8 cellular contexts compared by ENCODE assay signal in the genomic region with DNA sequence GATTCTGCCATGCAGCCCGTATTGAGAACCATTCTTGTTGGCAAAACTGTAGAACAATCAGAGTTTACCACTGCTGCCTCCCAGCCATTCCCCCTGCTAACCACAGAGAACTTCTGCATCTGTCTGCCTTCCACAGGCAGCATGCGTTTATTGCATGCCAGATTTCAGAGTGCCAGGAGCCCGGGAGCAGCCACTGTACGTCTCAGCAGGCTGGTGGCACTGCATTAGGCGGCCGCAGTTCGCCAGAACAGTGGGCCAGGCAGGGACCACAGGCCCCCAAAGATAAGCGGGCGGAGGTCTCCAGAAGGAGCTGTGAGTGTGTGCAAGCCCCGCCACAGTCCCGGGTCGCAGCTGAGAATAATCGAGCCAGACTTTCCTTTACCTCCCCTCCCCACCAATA. TPM values are rescaled to one million over a fixed set of nuclear protein-coding genes. Genes with fewer than 3 reads are reported as not detected.
DNase-seq lines count a peak whose midpoint lies in the region; ATAC-seq and TF ChIP-seq lines count a peak whose summit lies in the region.

No MANE protein-coding gene starts in this region.

- H3K9me3 Mint-ChIP-seq in activated T-helper 2 cell treated with anti-CD3 and anti-CD28 coated beads, Interferon-gamma antibody, Interleukin-2, Interleukin-4, amounts not matched to agents 10 μg/mL and 5 μg/mL and 100 μg/mL, durations not matched to agents 14 hours and 24 hours and 36 hours: no peaks in the 10 kb centered on the region

- peak overlapping the region; percentile 80; the same call in 1 of the 2 replicates for H2AFZ ChIP-seq in Karpas-422 (ENCODE audit: low read length)

- H3K79me2 ChIP-seq in Karpas-422 (ENCODE audit: low read length): no peaks in the 10 kb centered on the region

- no peak overlapping the region for H3K4me2 ChIP-seq in Karpas-422 (ENCODE audit: low read depth, low read length, poor library complexity, severe bottlenecking)

- peak; percentile 78 for ATAC-seq in left lung
- ATAC-seq in HG03135 (IDR thresholded peaks at IDR 0.05; ENCODE audit: unreplicated experiment): no peak
- no peak for ATAC-seq in GM18907 (IDR thresholded peaks at IDR 0.05; ENCODE audit: unreplicated experiment)

- intact Hi-C loops in activated T-helper 2 cell treated with anti-CD3 and anti-CD28 coated beads, Interferon-gamma antibody, Interleukin-2, Interleukin-4, amounts not matched to agents 10 μg/mL and 5 μg/mL and 100 μg/mL, durations not matched to agents 14 hours and 24 hours and 36 hours (cut with micrococcal nuclease): loop anchor here (1.0 kb wide), 2 partner anchors 72 to 79 kb away; no protein-coding TSS in a partner anchor
- intact Hi-C loops in left lung (cut with DNase I): loop anchor here in 1 of 2 donors (10.0 kb wide), 1 partner anchor 67 kb away; no protein-coding TSS in a partner anchor

- no peaks in the 10 kb centered on the region for H4K20me1 ChIP-seq in Karpas-422 (ENCODE audit: insufficient read depth, low read depth, low read length)

- peaks cover 11% of the 10 kb centered on the region for H3K4me1 Mint-ChIP-seq in activated T-helper 2 cell treated with anti-CD3 and anti-CD28 coated beads, Interferon-gamma antibody, Interleukin-2, Interleukin-4, amounts not matched to agents 10 μg/mL and 5 μg/mL and 100 μg/mL, durations not matched to agents 14 hours and 24 hours and 36 hours (ENCODE audit: low read depth)

- TF ChIP-seq CTCF in left lung (IDR thresholded peaks at IDR 0.05): no peak

- H3K4me3 ChIP-seq in Karpas-422 (ENCODE audit: low read length) (no peak overlapping the region), left lung (peak overlapping the region; percentile 14 to 19)

- H3K36me3 ChIP-seq in Karpas-422 (ENCODE audit: insufficient read depth, low read length) (no peaks in the 10 kb centered on the region), left lung (no peaks in the 10 kb centered on the region)

- H3K27ac Mint-ChIP-seq in activated T-helper 2 cell treated with anti-CD3 and anti-CD28 coated beads, Interferon-gamma antibody, Interleukin-2, Interleukin-4, amounts not matched to agents 10 μg/mL and 5 μg/mL and 100 μg/mL, durations not matched to agents 14 hours and 24 hours and 36 hours: no peak overlapping the region

- H3K9ac ChIP-seq in Karpas-422 (ENCODE audit: low read length): no peak overlapping the region

- no peaks in the 10 kb centered on the region for H3K36me3 Mint-ChIP-seq in activated T-helper 2 cell treated with anti-CD3 and anti-CD28 coated beads, Interferon-gamma antibody, Interleukin-2, Interleukin-4, amounts not matched to agents 10 μg/mL and 5 μg/mL and 100 μg/mL, durations not matched to agents 14 hours and 24 hours and 36 hours (ENCODE audit: low read depth)

- H3K27me3 Mint-ChIP-seq in activated T-helper 2 cell treated with anti-CD3 and anti-CD28 coated beads, Interferon-gamma antibody, Interleukin-2, Interleukin-4, amounts not matched to agents 10 μg/mL and 5 μg/mL and 100 μg/mL, durations not matched to agents 14 hours and 24 hours and 36 hours (ENCODE audit: low read depth): peaks cover 46% of the 10 kb centered on the region

- peak overlapping the region; percentile 71 for H3K4me3 Mint-ChIP-seq in activated T-helper 2 cell treated with anti-CD3 and anti-CD28 coated beads, Interferon-gamma antibody, Interleukin-2, Interleukin-4, amounts not matched to agents 10 μg/mL and 5 μg/mL and 100 μg/mL, durations not matched to agents 14 hours and 24 hours and 36 hours (ENCODE audit: low read depth)

- H3K4me1 ChIP-seq in Karpas-422 (ENCODE audit: low read length): peaks cover 6% of the 10 kb centered on the region; the same call in 1 of the 2 replicates
- H3K4me1 ChIP-seq in left lung: peaks cover 9 to 11% of the 10 kb centered on the region in 2 donors

- H3K9me3 ChIP-seq in Karpas-422 (ENCODE audit: low read length) (no peaks in the 10 kb centered on the region), left lung (no peaks in the 10 kb centered on the region)

- no peaks in the 10 kb centered on the region for H3K9me2 ChIP-seq in Karpas-422 (replicated peaks; ENCODE audit: insufficient read depth, low read length)

- DNase-seq in D341Med (ENCODE audit: low spot score): peak; percentile 52
- no peak for DNase-seq in Karpas-422
- DNase-seq in activated T-helper 2 cell treated with anti-CD3 and anti-CD28 coated beads, Interferon-gamma antibody, Interleukin-2, Interleukin-4, amounts not matched to agents 10 μg/mL and 5 μg/mL and 100 μg/mL, durations not matched to agents 14 hours and 24 hours and 36 hours (ENCODE audit: low spot score): no peak
- DNase-seq in left lung: no peak
- no peak for DNase-seq in HUDEP-2 (lab: John Stamatoyannopoulos, UW; ENCODE audit: unreplicated experiment in 76 of 76)
- DNase-seq in activated CD4-positive, CD25-positive, alpha-beta regulatory T cell treated with anti-CD3 and anti-CD28 coated beads, Interleukin-2, amount 50 U/mL, for 72 hours: no peak

- no peak overlapping the region for H3K27ac ChIP-seq in Karpas-422 (ENCODE audit: low read length)
- no peak overlapping the region for H3K27ac ChIP-seq in left lung

- H3K27me3 ChIP-seq in Karpas-422 (ENCODE audit: low read length) (no peaks in the 10 kb centered on the region), left lung (peaks cover 0 to 17% of the 10 kb centered on the region in 2 donors)

RNA-seq across cellular contexts. Expression of gene ZNF467, which starts 31.8 kb away (rescaled TPM):
- 0.71 TPM in 1 of 2 replicates, not detected in the other for total RNA-seq in Karpas-422 (2014; rRNA removed; shearing (Covaris generic); ENCODE audit: low replicate concordance)
- total RNA-seq in activated T-helper 2 cell treated with anti-CD3 and anti-CD28 coated beads, Interferon-gamma antibody, Interleukin-2, Interleukin-4, amounts not matched to agents 10 μg/mL and 5 μg/mL and 100 μg/mL, durations not matched to agents 14 hours and 24 hours and 36 hours: not detected in 2 replicates
- 10 to 100 TPM; 20.8 to 36.9 TPM for total RNA-seq in left lung

Comparison
In these comparisons a context has a peak if more than half of its experiments do, and no peak if none do; other contexts are left out.
1. RNA of gene ZNF467, which starts 31.8 kb away (total RNA-seq): 20.8 to 36.9 TPM in left lung; 0.71 TPM in Karpas-422 and not detected in activated T-helper 2 cell treated with anti-CD3 and anti-CD28 coated beads, Interferon-gamma antibody, Interleukin-2, Interleukin-4, amounts not matched to agents 10 μg/mL and 5 μg/mL and 100 μg/mL, durations not matched to agents 14 hours and 24 hours and 36 hours; every median in the first group is over 10 times any median in the second.